9 cellular contexts compared by ENCODE assay signal in genomic region chr19:53991224-53992113, GRCh38. TPM values are rescaled to one million over a fixed set of nuclear protein-coding genes. Genes with fewer than 3 reads are reported as not detected.
DNase-seq lines count a peak whose midpoint lies in the region; ATAC-seq, FAIRE-seq and TF ChIP-seq lines count a peak whose summit lies in the region.
"Had no signal": no experiment of that assay in that cellular context is flagged by ENCODE, and none has a peak within 500 bp of the region (broad histone marks: within the 10 kb centered on the region; RNA-seq: fewer than 3 reads in every experiment).

Gene CACNG6 (plus strand): TSS chr19:53991637. CDS start chr19:53992878, 1,241 bp downstream.

- H3K36me3 ChIP-seq in endothelial cell of umbilical vein (ENCODE audit: control insufficient read depth in 2 of 2, extremely low read depth in 1 of 2, insufficient read depth in 2 of 2, low read length in 2 of 2) (no peaks in the 10 kb centered on the region), parathyroid adenoma (ENCODE audit: control insufficient read depth, insufficient read depth, low read length) (no peaks in the 10 kb centered on the region)
- H3K36me3 ChIP-seq: pancreas had no signal

- no peaks in the 10 kb centered on the region for H3K27me3 ChIP-seq in endothelial cell of umbilical vein (ENCODE audit: control insufficient read depth in 2 of 2, insufficient read depth in 2 of 2, low read length in 2 of 2)
- peaks cover 13% of the 10 kb centered on the region for H3K27me3 ChIP-seq in parathyroid adenoma (ENCODE audit: control insufficient read depth, insufficient read depth, low read length)

- H3K9me3 ChIP-seq in endothelial cell of umbilical vein (replicated peaks; ENCODE audit: control insufficient read depth, insufficient read depth, low read length) (no peaks in the 10 kb centered on the region), parathyroid adenoma (ENCODE audit: control insufficient read depth, low read length) (no peaks in the 10 kb centered on the region)
- H3K9me3 ChIP-seq: pancreas had no signal

- H3K79me2 ChIP-seq in endothelial cell of umbilical vein (ENCODE audit: control insufficient read depth, insufficient read depth, low read length), result no peaks in the 10 kb centered on the region
- H3K79me2 ChIP-seq in parathyroid adenoma, result no peaks in the 10 kb centered on the region

- peaks cover 39% of the 10 kb centered on the region for H3K4me1 ChIP-seq in endothelial cell of umbilical vein (ENCODE audit: control insufficient read depth, extremely low read depth, insufficient read depth, low read length)
- H3K4me1 ChIP-seq in parathyroid adenoma, result peaks cover 3% of the 10 kb centered on the region
- H3K4me1 ChIP-seq: pancreas had no signal

- DNase-seq in Daoy (ENCODE audit: low read depth) (peak; percentile 74), NCI-H2196 (lab: John Stamatoyannopoulos, UW; ENCODE audit: unreplicated experiment) (peak; percentile 50), endothelial cell of umbilical vein (ENCODE audit: low read depth, low spot score) (peak; percentile 56)

- ATAC-seq in HG02852 (IDR thresholded peaks at IDR 0.05; ENCODE audit: unreplicated experiment) (no peak), HG03045 (IDR thresholded peaks at IDR 0.05; ENCODE audit: unreplicated experiment) (no peak), GM21786 (IDR thresholded peaks at IDR 0.05; ENCODE audit: unreplicated experiment) (no peak), HG02840 (IDR thresholded peaks at IDR 0.05; ENCODE audit: low FRiP score, unreplicated experiment) (no peak)

- POLR2A ChIA-PET in endothelial cell of umbilical vein (lab: Charles Lee), result interaction anchor here (0.9 kb wide), 2 partner anchors 11 to 13 kb away, joined by 5 read pairs; no protein-coding TSS in a partner anchor

- H3K27ac ChIP-seq in endothelial cell of umbilical vein (ENCODE audit: insufficient read depth, low read depth, low read length), result peak within 1 kb of the TSS; percentile 74
- no peak within 1 kb of the TSS for H3K27ac ChIP-seq in parathyroid adenoma
- H3K27ac ChIP-seq: pancreas had no signal

- peak; percentile 75 for FAIRE-seq in endothelial cell of umbilical vein (lab: Jason Lieb, UNC)
- FAIRE-seq: pancreas had no signal

- H3K4me3 ChIP-seq in endothelial cell of umbilical vein (replicated peaks in 1 of 3; ENCODE audit: insufficient read depth in 1 of 3, low read depth in 1 of 3, low read length in 3 of 3) (peak within 1 kb of the TSS; percentile 15 to 26 (median 25)), parathyroid adenoma (ENCODE audit: low read depth, low read length) (peak within 1 kb of the TSS; percentile 47)

- CTCF ChIA-PET in endothelial cell of umbilical vein (lab: Charles Lee), result interaction anchor here (0.7 to 3.0 kb wide), 5 partner anchors 11 to 38 kb away, joined by 4 to 11 read pairs (median 6); no protein-coding TSS in a partner anchor

- H3K9me1 ChIP-seq in endothelial cell of umbilical vein (replicated peaks; ENCODE audit: control insufficient read depth, extremely low read depth, insufficient read depth, low read length), result no peaks in the 10 kb centered on the region

- no TSS peak for BruUV-seq in endothelial cell of umbilical vein (replicated peaks; lab: Mats Ljungman, UMichigan)

- intact Hi-C loops in endothelial cell of umbilical vein (cut with micrococcal nuclease), result loop anchor here (1.0 kb wide), 2 partner anchors 17 to 29 kb away; no protein-coding TSS in a partner anchor

- no peaks in the 10 kb centered on the region for H4K20me1 ChIP-seq in endothelial cell of umbilical vein (replicated peaks; ENCODE audit: control insufficient read depth, extremely low read depth, insufficient read depth, low read length)

- H3K9ac ChIP-seq in endothelial cell of umbilical vein (replicated peaks; ENCODE audit: extremely low read depth, insufficient read depth, low read length), result peak within 1 kb of the TSS; percentile 70
- no peak within 1 kb of the TSS for H3K9ac ChIP-seq in parathyroid adenoma

- TF ChIP-seq CTCF in endothelial cell of umbilical vein (IDR thresholded peaks at IDR 0.05; ENCODE audit: extremely low read depth in 1 of 2, insufficient read depth in 1 of 2, low read depth in 1 of 2, low read length in 2 of 2) (no peak), parathyroid adenoma (IDR thresholded peaks at IDR 0.05) (no peak)

- H3K4me2 ChIP-seq in endothelial cell of umbilical vein (ENCODE audit: insufficient read depth, low read length) (peak within 1 kb of the TSS; percentile 38), parathyroid adenoma (ENCODE audit: low read length) (peak within 1 kb of the TSS; percentile 62)

- dilution Hi-C loops in endothelial cell of umbilical vein (cut with MboI; ENCODE audit: extremely low pct_ligation_motif_present, low sequenced_read_pairs), result no loop called here

- H2AFZ ChIP-seq in endothelial cell of umbilical vein (ENCODE audit: low read depth, low read length) (peak within 1 kb of the TSS; percentile 47), parathyroid adenoma (peak within 1 kb of the TSS; percentile 97)

- TF ChIP-seq POLR2A in endothelial cell of umbilical vein (IDR thresholded peaks at IDR 0.05; ENCODE audit: low read depth, low read length), result peak; percentile 38

TF ChIP-seq in endothelial cell of umbilical vein, 7 proteins besides CTCF, POLR2A, EP300 and RAD21:
- TF ChIP-seq MAX (IDR thresholded peaks at IDR 0.05; ENCODE audit: insufficient read depth, insufficient read length) (no peak), JUN (IDR thresholded peaks at IDR 0.05; ENCODE audit: borderline replicate concordance, insufficient read depth, insufficient read length, low read depth) (no peak), POLR2AphosphoS5 (IDR thresholded peaks at IDR 0.05; ENCODE audit: insufficient read depth, low read depth, low read length) (no peak), FOS (IDR thresholded peaks at IDR 0.05; ENCODE audit: borderline replicate concordance, insufficient read depth, low read length) (no peak), GATA2 (IDR thresholded peaks at IDR 0.05; ENCODE audit: insufficient read depth, insufficient read length, low read depth, low read length) (no peak), MYC (IDR thresholded peaks at IDR 0.05; ENCODE audit: low read depth, low read length) (no peak), EZH2 (IDR thresholded peaks at IDR 0.05; ENCODE audit: borderline replicate concordance, low read depth, low read length, severe bottlenecking) (no peak)

RNA-seq across cellular contexts. Expression of gene CACNG6, which starts in this region (rescaled TPM):
- 1.0 and 9.3 TPM in 2 replicates for total RNA-seq in Daoy (2014; rRNA removed; shearing (Covaris generic))
- 4.0 and 5.4 TPM in 2 replicates for total RNA-seq in endothelial cell of umbilical vein
- 3.9 and 5.0 TPM in 2 replicates for polyA plus RNA-seq in endothelial cell of umbilical vein
- 1.7 and 3.0 TPM in 2 replicates for polyA plus RNA-seq in endothelial cell of umbilical vein (2011; cell fraction: cytosol; rRNA removed)
- 2.0 and 3.8 TPM in 2 replicates for polyA plus RNA-seq in endothelial cell of umbilical vein (2011; cell fraction: nucleus; rRNA removed)
- polyA plus RNA-seq in endothelial cell of umbilical vein (2012), result 1.9 and 5.9 TPM in 2 replicates
- 1.1 and 1.7 TPM in 2 replicates for polyA minus RNA-seq in endothelial cell of umbilical vein
- polyA minus RNA-seq in endothelial cell of umbilical vein (2011; cell fraction: cytosol; rRNA and poly(A)+ RNA removed), result not detected
- 0.38 and 1.1 TPM in 2 replicates for polyA minus RNA-seq in endothelial cell of umbilical vein (2011; cell fraction: nucleus; rRNA and poly(A)+ RNA removed)
- total RNA-seq: pancreas had no signal
- polyA plus RNA-seq: pancreas had no signal
